Comparison of ENCODE assay signal across 1 cellular context in genomic region chr10:77710759-77711682, GRCh38.
TF ChIP-seq lines count a peak whose summit lies in the region.

No MANE protein-coding gene starts in this region.

TF ChIP-seq in HepG2, 621 proteins besides CTCF, POLR2A, EP300 and RAD21 (continued from another document):
- TF ChIP-seq SIX4 (CRISPR knock-in tag; IDR thresholded peaks at IDR 0.05): no peak
- TF ChIP-seq ZNF619 (CRISPR knock-in tag; IDR thresholded peaks at IDR 0.05): 0 out of 2 replicates have a peak, but pooled peaks have one; percentile 64
- TF ChIP-seq ZFP91 (CRISPR knock-in tag; IDR thresholded peaks at IDR 0.05; ENCODE audit: borderline replicate concordance): peak; percentile 19; the same call in 1 of the 2 replicates
- TF ChIP-seq ZBTB26 (CRISPR knock-in tag; IDR thresholded peaks at IDR 0.05; ENCODE audit: borderline replicate concordance): 0 out of 2 replicates have a peak, but pooled peaks have one; percentile 40
- peak; percentile 25; the same call in 1 of the 2 replicates for TF ChIP-seq MYC (CRISPR knock-in tag; IDR thresholded peaks at IDR 0.05; ENCODE audit: borderline replicate concordance)
- TF ChIP-seq IKZF4 (CRISPR knock-in tag; IDR thresholded peaks at IDR 0.05; ENCODE audit: borderline replicate concordance, low read depth, not compliant biosample characterization): no peak
- TF ChIP-seq XRCC5 (optimal IDR thresholded peaks at IDR 0.05; ENCODE audit: low read length): peak; percentile 78
- TF ChIP-seq DNMT1 (CRISPR knock-in tag; IDR thresholded peaks at IDR 0.05): peak; percentile 79; the same call in 1 of the 2 replicates
- TF ChIP-seq ZNF768 (CRISPR knock-in tag; IDR thresholded peaks at IDR 0.05): peak; percentile 83; the same call in 1 of the 2 replicates
- TF ChIP-seq LBX2 (CRISPR knock-in tag; IDR thresholded peaks at IDR 0.05; ENCODE audit: borderline replicate concordance): peak; percentile 24; the same call in 1 of the 2 replicates
- TF ChIP-seq GABPB1 (CRISPR knock-in tag; IDR thresholded peaks at IDR 0.05): peak; percentile 47; the same call in 1 of the 2 replicates
- 0 out of 2 replicates have a peak, but pooled peaks have one; percentile 19 for TF ChIP-seq ZNF501 (CRISPR knock-in tag; IDR thresholded peaks at IDR 0.05)
- TF ChIP-seq KMT2B (CRISPR knock-in tag; IDR thresholded peaks at IDR 0.05): no peak
- peak; percentile 33 for TF ChIP-seq CBX1 (IDR thresholded peaks at IDR 0.05; ENCODE audit: low read depth)
- 0 out of 2 replicates have a peak, but pooled peaks have one; percentile 59 for TF ChIP-seq REL (CRISPR knock-in tag; conservative IDR thresholded peaks at IDR 0.05)
- TF ChIP-seq TEAD3 (CRISPR knock-in tag; optimal IDR thresholded peaks at IDR 0.05; ENCODE audit: borderline replicate concordance): peak; percentile 12
- TF ChIP-seq RNF219 (CRISPR knock-in tag; IDR thresholded peaks at IDR 0.05): no peak
- TF ChIP-seq HNRNPLL (IDR thresholded peaks at IDR 0.05; ENCODE audit: low read depth, low read length, poor library complexity, severe bottlenecking): peak; percentile 39
